1 cellular context compared by ENCODE assay signal in the genomic region with DNA sequence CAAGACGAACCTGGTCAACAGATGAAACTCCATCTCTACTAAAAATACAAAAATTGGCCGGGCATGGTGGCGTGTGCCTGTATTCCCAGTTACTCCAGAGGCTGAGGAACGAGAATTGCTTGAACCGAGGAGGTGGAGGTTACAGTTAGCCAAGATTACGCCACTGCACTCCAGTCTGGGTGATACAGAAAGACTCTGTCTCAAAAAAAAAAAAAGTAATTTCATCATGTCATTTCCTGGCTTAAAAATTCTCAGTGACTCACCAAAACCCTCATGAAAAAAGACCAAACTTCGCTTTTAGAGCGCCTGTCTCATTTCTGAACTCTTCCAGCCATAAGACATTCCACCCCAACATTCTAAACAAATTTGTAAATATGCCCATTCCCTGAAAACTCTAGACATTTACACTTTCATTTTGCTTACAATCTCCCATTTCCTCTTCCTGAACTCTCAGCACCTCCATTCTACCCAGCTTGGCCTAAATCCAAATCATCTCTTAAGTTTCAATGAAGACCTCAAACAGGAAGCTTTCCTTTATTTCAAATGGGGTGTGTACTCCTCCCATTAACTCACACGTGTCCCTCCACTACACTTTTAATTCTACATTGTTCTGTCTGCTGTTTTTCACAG.
TF ChIP-seq lines count a peak whose summit lies in the region.

No MANE protein-coding gene starts in this region.

TF ChIP-seq in K562, 482 proteins besides CTCF, POLR2A, EP300 and RAD21 (continued from another document):
- TF ChIP-seq CEBPG (CRISPR knock-in tag; IDR thresholded peaks at IDR 0.05) (no peak), CEBPG (tag; conservative IDR thresholded peaks at IDR 0.05 in 1 of 2, IDR thresholded peaks at IDR 0.05 in 1 of 2) (peak; percentile 63 to 84), CEBPB (tag; IDR thresholded peaks at IDR 0.05) (0 out of 2 replicates have a peak, but pooled peaks have one; percentile 23), TSC22D4 (tag; IDR thresholded peaks at IDR 0.05) (no peak), PTTG1 (tag; IDR thresholded peaks at IDR 0.05; ENCODE audit: low read depth) (no peak), BRF1 (IDR thresholded peaks at IDR 0.05; ENCODE audit: borderline replicate concordance, extremely low read depth, insufficient read length) (no peak), FOS (IDR thresholded peaks at IDR 0.05; ENCODE audit: extremely low read depth, insufficient read length) (no peak), KLF6 (CRISPR knock-in tag; IDR thresholded peaks at IDR 0.05; ENCODE audit: borderline replicate concordance) (no peak), ZNF444 (CRISPR knock-in tag; IDR thresholded peaks at IDR 0.05) (no peak), NFIC (IDR thresholded peaks at IDR 0.05) (peak; percentile 54), FOXK1 (CRISPR knock-in tag; IDR thresholded peaks at IDR 0.05; ENCODE audit: borderline replicate concordance) (no peak), ESRRA (IDR thresholded peaks at IDR 0.05; ENCODE audit: borderline replicate concordance, low read depth) (no peak), ZNF668 (CRISPR knock-in tag; IDR thresholded peaks at IDR 0.05) (no peak), ZNF274 (IDR thresholded peaks at IDR 0.05; ENCODE audit: borderline replicate concordance, low read depth, low read length) (no peak), ZNF384 (IDR thresholded peaks at IDR 0.05; ENCODE audit: low read depth, low read length) (peak; percentile 28; the same call in 1 of the 2 replicates), MCM7 (IDR thresholded peaks at IDR 0.05) (no peak), ETV1 (tag; conservative IDR thresholded peaks at IDR 0.05; ENCODE audit: low read depth) (peak; percentile 33; the same call in 1 of the 2 replicates), GABPA (tag; conservative IDR thresholded peaks at IDR 0.05; ENCODE audit: low read depth) (peak; percentile 44; the same call in 1 of the 2 replicates), SMAD3 (CRISPR knock-in tag; conservative IDR thresholded peaks at IDR 0.05) (no peak), ZNF561 (CRISPR knock-in tag; conservative IDR thresholded peaks at IDR 0.05) (no peak)
- TF ChIP-seq, protein P1, sequence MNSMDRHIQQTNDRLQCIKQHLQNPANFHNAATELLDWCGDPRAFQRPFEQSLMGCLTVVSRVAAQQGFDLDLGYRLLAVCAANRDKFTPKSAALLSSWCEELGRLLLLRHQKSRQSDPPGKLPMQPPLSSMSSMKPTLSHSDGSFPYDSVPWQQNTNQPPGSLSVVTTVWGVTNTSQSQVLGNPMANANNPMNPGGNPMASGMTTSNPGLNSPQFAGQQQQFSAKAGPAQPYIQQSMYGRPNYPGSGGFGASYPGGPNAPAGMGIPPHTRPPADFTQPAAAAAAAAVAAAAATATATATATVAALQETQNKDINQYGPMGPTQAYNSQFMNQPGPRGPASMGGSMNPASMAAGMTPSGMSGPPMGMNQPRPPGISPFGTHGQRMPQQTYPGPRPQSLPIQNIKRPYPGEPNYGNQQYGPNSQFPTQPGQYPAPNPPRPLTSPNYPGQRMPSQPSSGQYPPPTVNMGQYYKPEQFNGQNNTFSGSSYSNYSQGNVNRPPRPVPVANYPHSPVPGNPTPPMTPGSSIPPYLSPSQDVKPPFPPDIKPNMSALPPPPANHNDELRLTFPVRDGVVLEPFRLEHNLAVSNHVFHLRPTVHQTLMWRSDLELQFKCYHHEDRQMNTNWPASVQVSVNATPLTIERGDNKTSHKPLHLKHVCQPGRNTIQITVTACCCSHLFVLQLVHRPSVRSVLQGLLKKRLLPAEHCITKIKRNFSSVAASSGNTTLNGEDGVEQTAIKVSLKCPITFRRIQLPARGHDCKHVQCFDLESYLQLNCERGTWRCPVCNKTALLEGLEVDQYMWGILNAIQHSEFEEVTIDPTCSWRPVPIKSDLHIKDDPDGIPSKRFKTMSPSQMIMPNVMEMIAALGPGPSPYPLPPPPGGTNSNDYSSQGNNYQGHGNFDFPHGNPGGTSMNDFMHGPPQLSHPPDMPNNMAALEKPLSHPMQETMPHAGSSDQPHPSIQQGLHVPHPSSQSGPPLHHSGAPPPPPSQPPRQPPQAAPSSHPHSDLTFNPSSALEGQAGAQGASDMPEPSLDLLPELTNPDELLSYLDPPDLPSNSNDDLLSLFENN (IDR thresholded peaks at IDR 0.05; ENCODE audit: low read depth in 2 of 2, low read length in 2 of 2), result no peak
- TF ChIP-seq, protein P2, sequence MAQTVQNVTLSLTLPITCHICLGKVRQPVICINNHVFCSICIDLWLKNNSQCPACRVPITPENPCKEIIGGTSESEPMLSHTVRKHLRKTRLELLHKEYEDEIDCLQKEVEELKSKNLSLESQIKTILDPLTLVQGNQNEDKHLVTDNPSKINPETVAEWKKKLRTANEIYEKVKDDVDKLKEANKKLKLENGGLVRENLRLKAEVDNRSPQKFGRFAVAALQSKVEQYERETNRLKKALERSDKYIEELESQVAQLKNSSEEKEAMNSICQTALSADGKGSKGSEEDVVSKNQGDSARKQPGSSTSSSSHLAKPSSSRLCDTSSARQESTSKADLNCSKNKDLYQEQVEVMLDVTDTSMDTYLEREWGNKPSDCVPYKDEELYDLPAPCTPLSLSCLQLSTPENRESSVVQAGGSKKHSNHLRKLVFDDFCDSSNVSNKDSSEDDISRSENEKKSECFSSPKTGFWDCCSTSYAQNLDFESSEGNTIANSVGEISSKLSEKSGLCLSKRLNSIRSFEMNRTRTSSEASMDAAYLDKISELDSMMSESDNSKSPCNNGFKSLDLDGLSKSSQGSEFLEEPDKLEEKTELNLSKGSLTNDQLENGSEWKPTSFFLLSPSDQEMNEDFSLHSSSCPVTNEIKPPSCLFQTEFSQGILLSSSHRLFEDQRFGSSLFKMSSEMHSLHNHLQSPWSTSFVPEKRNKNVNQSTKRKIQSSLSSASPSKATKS (CRISPR knock-in tag; IDR thresholded peaks at IDR 0.05), result no peak
- TF ChIP-seq, protein P3, sequence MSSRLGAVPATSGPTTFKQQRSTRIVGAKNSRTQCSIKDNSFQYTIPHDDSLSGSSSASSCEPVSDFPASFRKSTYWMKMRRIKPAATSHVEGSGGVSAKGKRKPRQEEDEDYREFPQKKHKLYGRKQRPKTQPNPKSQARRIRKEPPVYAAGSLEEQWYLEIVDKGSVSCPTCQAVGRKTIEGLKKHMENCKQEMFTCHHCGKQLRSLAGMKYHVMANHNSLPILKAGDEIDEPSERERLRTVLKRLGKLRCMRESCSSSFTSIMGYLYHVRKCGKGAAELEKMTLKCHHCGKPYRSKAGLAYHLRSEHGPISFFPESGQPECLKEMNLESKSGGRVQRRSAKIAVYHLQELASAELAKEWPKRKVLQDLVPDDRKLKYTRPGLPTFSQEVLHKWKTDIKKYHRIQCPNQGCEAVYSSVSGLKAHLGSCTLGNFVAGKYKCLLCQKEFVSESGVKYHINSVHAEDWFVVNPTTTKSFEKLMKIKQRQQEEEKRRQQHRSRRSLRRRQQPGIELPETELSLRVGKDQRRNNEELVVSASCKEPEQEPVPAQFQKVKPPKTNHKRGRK (tag; IDR thresholded peaks at IDR 0.05), result no peak
- TF ChIP-seq, protein P4, sequence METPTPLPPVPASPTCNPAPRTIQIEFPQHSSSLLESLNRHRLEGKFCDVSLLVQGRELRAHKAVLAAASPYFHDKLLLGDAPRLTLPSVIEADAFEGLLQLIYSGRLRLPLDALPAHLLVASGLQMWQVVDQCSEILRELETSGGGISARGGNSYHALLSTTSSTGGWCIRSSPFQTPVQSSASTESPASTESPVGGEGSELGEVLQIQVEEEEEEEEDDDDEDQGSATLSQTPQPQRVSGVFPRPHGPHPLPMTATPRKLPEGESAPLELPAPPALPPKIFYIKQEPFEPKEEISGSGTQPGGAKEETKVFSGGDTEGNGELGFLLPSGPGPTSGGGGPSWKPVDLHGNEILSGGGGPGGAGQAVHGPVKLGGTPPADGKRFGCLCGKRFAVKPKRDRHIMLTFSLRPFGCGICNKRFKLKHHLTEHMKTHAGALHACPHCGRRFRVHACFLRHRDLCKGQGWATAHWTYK (CRISPR knock-in tag; IDR thresholded peaks at IDR 0.05), result no peak
